In genomic region chr13:35565273-35565672, GRCh38 we compare ENCODE assay signal across 29 cellular contexts.
"Had no signal": no experiment of that assay in that cellular context is flagged by ENCODE, and none has a peak within 500 bp of the region (broad histone marks: within the 10 kb centered on the region; RNA-seq: fewer than 3 reads in every experiment).

No MANE protein-coding gene starts in this region.

- H2AFZ ChIP-seq: hepatocyte had no signal

- ATAC-seq: effector memory CD8-positive, alpha-beta T cell; esophagus mucosa; gastroesophageal sphincter; heart left ventricle; left cardiac atrium; left lung; left ventricle myocardium superior; lower lobe of right lung; naive thymus-derived CD4-positive, alpha-beta T cell had no signal

- H3K4me2 ChIP-seq: hepatocyte had no signal

- H3K27ac Mint-ChIP-seq: dendritic cell treated with granulocyte-macrophage colony-stimulating factor and Interleukin-4, amounts not matched to agents 40 ng/mL and 50 ng/mL, for 4 days; effector memory CD8-positive, alpha-beta T cell; endodermal cell; memory B cell; naive thymus-derived CD4-positive, alpha-beta T cell had no signal

- H3K79me2 ChIP-seq: hepatocyte had no signal

- H3K4me3 ChIP-seq: colonic mucosa, esophagus squamous epithelium, gastroesophageal sphincter, heart left ventricle, hepatocyte, left lung, lower lobe of right lung had no signal

- H3K9me3 ChIP-seq: colonic mucosa, esophagus squamous epithelium, gastroesophageal sphincter, heart left ventricle, left lung, lower lobe of right lung had no signal

- H3K27me3 Mint-ChIP-seq: dendritic cell treated with granulocyte-macrophage colony-stimulating factor and Interleukin-4, amounts not matched to agents 40 ng/mL and 50 ng/mL, for 4 days; effector memory CD8-positive, alpha-beta T cell; memory B cell; naive thymus-derived CD4-positive, alpha-beta T cell had no signal

- H3K4me1 ChIP-seq: colonic mucosa, esophagus squamous epithelium, gastroesophageal sphincter, heart left ventricle, left lung, lower lobe of right lung had no signal

- H3K4me1 Mint-ChIP-seq: endodermal cell; memory B cell; naive thymus-derived CD4-positive, alpha-beta T cell had no signal

- H3K9me3 Mint-ChIP-seq: dendritic cell treated with granulocyte-macrophage colony-stimulating factor and Interleukin-4, amounts not matched to agents 40 ng/mL and 50 ng/mL, for 4 days; endodermal cell; memory B cell; naive thymus-derived CD4-positive, alpha-beta T cell had no signal

- H3K27ac ChIP-seq: colonic mucosa, epithelial cell of prostate, esophagus squamous epithelium, gastroesophageal sphincter, heart left ventricle, hepatocyte, left lung, lower lobe of right lung had no signal

- FAIRE-seq: endometrium, kidney had no signal

- DNase-seq: colonic mucosa; cortex of kidney; effector CD8-positive, alpha-beta T cell; effector memory CD8-positive, alpha-beta T cell; endodermal cell; erythroblast; esophagus squamous epithelium; foreskin fibroblast; foreskin melanocyte; heart left ventricle; hypothalamus; immature natural killer cell; islet precursor cell; kidney; kidney glomerular epithelial cell; left cardiac atrium; left ventricle myocardium superior; lower lobe of right lung; mesendoderm; midbrain; naive thymus-derived CD4-positive, alpha-beta T cell had no signal

- H3K36me3 Mint-ChIP-seq: immature natural killer cell had no signal

- H3K36me3 ChIP-seq: colonic mucosa, esophagus squamous epithelium, left lung, lower lobe of right lung had no signal

- H3K4me3 Mint-ChIP-seq: dendritic cell treated with granulocyte-macrophage colony-stimulating factor and Interleukin-4, amounts not matched to agents 40 ng/mL and 50 ng/mL, for 4 days; effector memory CD8-positive, alpha-beta T cell; endodermal cell; immature natural killer cell; memory B cell; naive thymus-derived CD4-positive, alpha-beta T cell had no signal

- H3K27me3 ChIP-seq: colonic mucosa, esophagus squamous epithelium, gastroesophageal sphincter, heart left ventricle, hepatocyte, left lung had no signal
